In genomic region chr6:98974309-98974708, GRCh38 we compare ENCODE assay signal across 21 cellular contexts. TPM values are rescaled to one million over a fixed set of nuclear protein-coding genes. Genes with fewer than 3 reads are reported as not detected.
DNase-seq lines count a peak whose midpoint lies in the region; ATAC-seq and TF ChIP-seq lines count a peak whose summit lies in the region.
"Had no signal": no experiment of that assay in that cellular context is flagged by ENCODE, and none has a peak within 500 bp of the region (broad histone marks: within the 10 kb centered on the region; RNA-seq: fewer than 3 reads in every experiment).

No MANE protein-coding gene starts in this region.

- ATAC-seq in GM18519 (IDR thresholded peaks at IDR 0.05; ENCODE audit: low FRiP score, unreplicated experiment) (peak; percentile 44), HG03342 (IDR thresholded peaks at IDR 0.05; ENCODE audit: unreplicated experiment) (peak; percentile 40), PC-3 (no peak)
- no peak for ATAC-seq in stimulated activated naive CD8-positive, alpha-beta T cell treated with anti-CD3 and anti-CD28 coated beads, Interleukin-15, Interleukin-2, amounts not matched to agents 100 U/mL and 50 U/mL, for 24 hours
- ATAC-seq: T-helper 17 cell had no signal

- DNase-seq in OCI-M1 (lab: John Stamatoyannopoulos, UW) = peak; percentile 68
- DNase-seq in MG63 = no peak
- DNase-seq in PC-3 = no peak
- no peak for DNase-seq in midbrain (lab: John Stamatoyannopoulos, UW)
- no peak for DNase-seq in stimulated activated naive CD8-positive, alpha-beta T cell treated with anti-CD3 and anti-CD28 coated beads, Interleukin-15, Interleukin-2, amounts not matched to agents 100 U/mL and 50 U/mL, for 24 hours
- DNase-seq: CD4-positive, alpha-beta T cell; COR-L47; DMS79 treated with DMSO at 0.1 percent for 48 hours; KG1; NCI-H1417; NCI-H1694 treated with DMSO at 0.1 percent for 48 hours; NCI-H2081 treated with DMSO at 0.1 percent for 48 hours; NCI-H2171 treated with DMSO at 0.1 percent for 48 hours; NCI-H526; PC-9; RPMI8226; SHP77; SW 1271; T-helper 17 cell had no signal

- no peaks in the 10 kb centered on the region for H3K79me2 ChIP-seq in PC-3 (ENCODE audit: low read length)

- TF ChIP-seq CTCF in PC-3 (conservative IDR thresholded peaks at IDR 0.05; ENCODE audit: low read depth, low read length) = no peak

- no peaks in the 10 kb centered on the region for H3K27me3 ChIP-seq in MG63
- no peaks in the 10 kb centered on the region for H3K27me3 ChIP-seq in PC-3 (ENCODE audit: low read length)

- H3F3A ChIP-seq in PC-3 (ENCODE audit: low read length, unreplicated experiment) = no peaks in the 10 kb centered on the region

- H3K9ac ChIP-seq in PC-3 (ENCODE audit: low read length) = no peak overlapping the region

- H2AFZ ChIP-seq in PC-3 (ENCODE audit: low read length) = no peak overlapping the region
- H2AFZ ChIP-seq: PC-9 had no signal

- H3K9me2 ChIP-seq in PC-3 (replicated peaks; ENCODE audit: low read length) = no peaks in the 10 kb centered on the region

- H4K20me1 ChIP-seq in PC-3 (ENCODE audit: low read length) = no peaks in the 10 kb centered on the region

- no peak overlapping the region for H3K27ac ChIP-seq in PC-3 (ENCODE audit: low read length)
- H3K27ac ChIP-seq: PC-9 had no signal

- POLR2A ChIA-PET in PC-3 (lab: Charles Lee; ENCODE audit: unreplicated experiment) = no interaction called here

- no TSS peak for BruUV-seq in PC-3 (replicated peaks; lab: Mats Ljungman, UMichigan)

- H3K9me3 ChIP-seq in MG63 (no peaks in the 10 kb centered on the region), PC-3 (ENCODE audit: low read length) (no peaks in the 10 kb centered on the region)

- no peak overlapping the region for H3K4me2 ChIP-seq in PC-3 (ENCODE audit: low read length)
- H3K4me2 ChIP-seq: PC-9 had no signal

- intact Hi-C loops in PC-3 (cut with micrococcal nuclease) = no loop called here

- no peaks in the 10 kb centered on the region for H3K36me3 ChIP-seq in MG63
- H3K36me3 ChIP-seq in PC-3 (ENCODE audit: low read depth, low read length) = no peaks in the 10 kb centered on the region

- CTCF ChIA-PET in PC-3 (lab: Charles Lee) = no interaction called here

- H3K4me3 ChIP-seq in MG63 (no peak overlapping the region), PC-3 (ENCODE audit: low read length) (no peak overlapping the region)
- H3K4me3 ChIP-seq: PC-9 had no signal

- H3K4me1 ChIP-seq in PC-3 (ENCODE audit: insufficient read depth, low read length) = no peaks in the 10 kb centered on the region

RNA-seq across cellular contexts. Expression of gene FBXL4, which starts 26.6 kb away (rescaled TPM):
- 6.1 and 8.6 TPM in 2 replicates for total RNA-seq in MG63 (2014; rRNA removed; shearing (Covaris generic); ENCODE audit: low replicate concordance)
- 2.1 and 3.8 TPM in 2 replicates for total RNA-seq in PC-3 (2014; rRNA removed)

Comparison
In these comparisons a context has a peak if more than half of its experiments do, and no peak if none do; other contexts are left out.
1. ATAC-seq: peak in GM18519 (single experiment) and HG03342 (single experiment); none in PC-3 (single experiment) and stimulated activated naive CD8-positive, alpha-beta T cell treated with anti-CD3 and anti-CD28 coated beads, Interleukin-15, Interleukin-2, amounts not matched to agents 100 U/mL and 50 U/mL, for 24 hours (single experiment).